32 cellular contexts compared by ENCODE assay signal in genomic region chr1:29511436-29511835, GRCh38.
"Had no signal": no experiment of that assay in that cellular context is flagged by ENCODE, and none has a peak within 500 bp of the region (broad histone marks: within the 10 kb centered on the region; RNA-seq: fewer than 3 reads in every experiment).

No MANE protein-coding gene starts in this region.

- DNase-seq: activated CD4-positive, alpha-beta T cell treated with anti-CD3 and anti-CD28 coated beads, Interleukin-2, amount 10 ng/mL, durations not matched to agents 24 days and 14 days; activated CD4-positive, alpha-beta T cell treated with anti-CD3 and anti-CD28 coated beads, Interleukin-2, amount 50 U/mL, for 48 hours; activated CD8-positive, alpha-beta memory T cell treated with anti-CD3 and anti-CD28 coated beads, Interleukin-2, amount 50 U/mL, for 48 hours; activated CD8-positive, alpha-beta T cell treated with anti-CD3 and anti-CD28 coated beads, Interleukin-2, amount 10 ng/mL, durations not matched to agents 7 days and 5 days; activated gamma-delta T cell; activated naive CD4-positive, alpha-beta T cell treated with Interleukin-2 at 50 U/mL for 16 hours; activated T-cell treated with anti-CD3 and anti-CD28 coated beads, Interleukin-2, amount 50 U/mL, for 48 hours; adrenal gland; body of pancreas; Kasumi-1; KG1; MG63; MV-4-11; NCI-H1092; NCI-H1436 treated with DMSO at 0.1 percent for 48 hours; NCI-H1694 treated with DMSO at 0.1 percent for 48 hours; NCI-H2029; NCI-H345; NCI-H510A; NCI-H526; NCI-H748 treated with DMSO at 0.1 percent for 48 hours; NK-92 treated with Interleukin-12 subunit alpha and Interleukin-12 subunit beta, amount 100 ng/mL, for 24 hours; PC-3; Peyer's patch; RPMI8226; SHP77 treated with DMSO at 0.1 percent for 48 hours; SK-N-SH had no signal

- H3K27ac ChIP-seq: adrenal gland, body of pancreas, breast epithelium, Peyer's patch, SJSA1 had no signal

- H3K4me1 ChIP-seq: adrenal gland, body of pancreas, breast epithelium, Peyer's patch, SJSA1 had no signal

- H3K36me3 Mint-ChIP-seq: activated naive CD4-positive, alpha-beta T cell treated with anti-CD3 and anti-CD28 coated beads, Interleukin-2, amount 50 U/mL, for 72 hours had no signal

- ATAC-seq: activated CD8-positive, alpha-beta T cell treated with anti-CD3 and anti-CD28 coated beads, Interleukin-2, amount 10 ng/mL, durations not matched to agents 7 days and 5 days; activated naive CD4-positive, alpha-beta T cell treated with anti-CD3 and anti-CD28 coated beads, Interleukin-2, amount 50 U/mL, for 72 hours; body of pancreas; PC-3 had no signal

- H3K4me3 Mint-ChIP-seq: activated CD4-positive, alpha-beta T cell treated with anti-CD3 and anti-CD28 coated beads, Interleukin-2, amount 10 ng/mL, durations not matched to agents 24 days and 14 days; activated CD8-positive, alpha-beta T cell treated with anti-CD3 and anti-CD28 coated beads, Interleukin-2, amount 10 ng/mL, durations not matched to agents 7 days and 5 days; T-helper 1 cell treated with Interleukin-12 subunit alpha and Interleukin-12 subunit beta and Interleukin-4 antibody, amounts not matched to agents 30 μg/mL and 1 μg/mL, for 36 hours; T-helper 2 cell treated with Interferon-gamma antibody and Interleukin-4, amounts not matched to agents 5 μg/mL and 100 μg/mL, for 36 hours had no signal

- H3K4me3 ChIP-seq: adrenal gland, body of pancreas, breast epithelium, MG63, Peyer's patch, SJSA1 had no signal

- H3K27me3 ChIP-seq: adrenal gland, body of pancreas, MG63, Peyer's patch had no signal

- H3K27ac Mint-ChIP-seq: activated CD4-positive, alpha-beta T cell treated with anti-CD3 and anti-CD28 coated beads, Interleukin-2, amount 10 ng/mL, durations not matched to agents 24 days and 14 days; activated CD8-positive, alpha-beta T cell treated with anti-CD3 and anti-CD28 coated beads, Interleukin-2, amount 10 ng/mL, durations not matched to agents 7 days and 5 days; activated naive CD4-positive, alpha-beta T cell treated with anti-CD3 and anti-CD28 coated beads, Interleukin-2, amount 50 U/mL, for 72 hours; T-helper 1 cell treated with Interleukin-12 subunit alpha and Interleukin-12 subunit beta and Interleukin-4 antibody, amounts not matched to agents 30 μg/mL and 1 μg/mL, for 36 hours; T-helper 2 cell treated with Interferon-gamma antibody and Interleukin-4, amounts not matched to agents 5 μg/mL and 100 μg/mL, for 36 hours had no signal

- H3K9me3 ChIP-seq: adrenal gland, body of pancreas, MG63, Peyer's patch, SK-N-SH had no signal

- H3K4me1 Mint-ChIP-seq: activated CD4-positive, alpha-beta T cell treated with anti-CD3 and anti-CD28 coated beads, Interleukin-2, amount 10 ng/mL, durations not matched to agents 24 days and 14 days had no signal

- H3K9me3 Mint-ChIP-seq: activated CD4-positive, alpha-beta T cell treated with anti-CD3 and anti-CD28 coated beads, Interleukin-2, amount 10 ng/mL, durations not matched to agents 24 days and 14 days; activated naive CD4-positive, alpha-beta T cell treated with anti-CD3 and anti-CD28 coated beads, Interleukin-2, amount 50 U/mL, for 72 hours; T-helper 1 cell treated with Interleukin-12 subunit alpha and Interleukin-12 subunit beta and Interleukin-4 antibody, amounts not matched to agents 30 μg/mL and 1 μg/mL, for 36 hours; T-helper 2 cell treated with Interferon-gamma antibody and Interleukin-4, amounts not matched to agents 5 μg/mL and 100 μg/mL, for 36 hours had no signal

- H3K36me3 ChIP-seq: adrenal gland, breast epithelium, MG63, Peyer's patch, SJSA1 had no signal
